7 cellular contexts compared by ENCODE assay signal in genomic region chr5:129852747-129853352, GRCh38. TPM values are rescaled to one million over a fixed set of nuclear protein-coding genes. Genes with fewer than 3 reads are reported as not detected.
DNase-seq lines count a peak whose midpoint lies in the region; ATAC-seq, FAIRE-seq and TF ChIP-seq lines count a peak whose summit lies in the region.

No MANE protein-coding gene starts in this region.

- no peaks in the 10 kb centered on the region for H3K4me1 Mint-ChIP-seq in H9

- H4K5ac ChIP-seq in H9 (ENCODE audit: insufficient read length, low read depth, low read length), result no peak overlapping the region

- H3K9me1 ChIP-seq in K562 (ENCODE audit: control insufficient read depth, insufficient read depth, low read length), result no peaks in the 10 kb centered on the region

- no peak overlapping the region for H4K91ac ChIP-seq in H9 (ENCODE audit: insufficient read length, low read depth, low read length)

- H3K27ac ChIP-seq in H9 (ENCODE audit: insufficient read length, low read depth, low read length) (no peak overlapping the region), K562 (ENCODE audit: extremely low read depth, low read depth, low read length) (no peak overlapping the region), iPS DF 6.9 (ENCODE audit: low read length) (no peak overlapping the region)

- peak; percentile 65 for FAIRE-seq in K562 (lab: Jason Lieb, UNC)

- DNase-seq in H9 (peak; percentile 80), M059J (ENCODE audit: low read depth) (peak; percentile 39), T-helper 22 cell (ENCODE audit: low read depth) (peak; percentile 3), K562 (ENCODE audit: extremely low read depth in 1 of 4, low spot score in 3 of 4) (peak; percentile 59 to 73 (median 70)), iPS DF 6.9 (ENCODE audit: low read depth, low spot score) (peak; percentile 64)
- peak; percentile 68 for DNase-seq in stimulated activated CD4-positive, alpha-beta T cell treated with anti-CD3 and anti-CD28 coated beads, Interleukin-12 subunit alpha, Interleukin-12 subunit beta, amount 100 ng/mL, for 4 hours

- no peak overlapping the region for H2BK20ac ChIP-seq in H9 (ENCODE audit: low read depth, low read length, poor library complexity, severe bottlenecking)

- H3K9me3 ChIP-seq in H9 (ENCODE audit: control insufficient read depth, low read depth, low read length), result no peaks in the 10 kb centered on the region
- no peaks in the 10 kb centered on the region for H3K9me3 ChIP-seq in K562 (replicated peaks; ENCODE audit: control insufficient read depth, insufficient read depth, low read depth, low read length)
- H3K9me3 ChIP-seq in iPS DF 6.9 (ENCODE audit: control insufficient read depth, insufficient read depth, low read length), result no peaks in the 10 kb centered on the region

- H4K20me1 ChIP-seq in H9 (ENCODE audit: control insufficient read depth, insufficient read depth, insufficient read length) (no peaks in the 10 kb centered on the region), K562 (replicated peaks; ENCODE audit: control insufficient read depth, insufficient read depth, low read length) (no peaks in the 10 kb centered on the region)

- no peak overlapping the region for H4K8ac ChIP-seq in H9 (replicated peaks; ENCODE audit: insufficient read length, low read depth, low read length)

- no peaks in the 10 kb centered on the region for H3K79me1 ChIP-seq in H9 (ENCODE audit: insufficient read depth, low read depth, low read length, poor library complexity, severe bottlenecking)

- intact Hi-C loops in K562 (cut with micrococcal nuclease), result loop anchor here (2.0 to 5.0 kb wide), 2 partner anchors 82 to 1259 kb away; no protein-coding TSS in a partner anchor

- no CpG with 5 or more reads among the region's 6 CpGs for WGBS in H9 (ENCODE audit: extremely low coverage, insufficient read length, low lambda C conversion rate)
- WGBS in K562 (ENCODE audit: insufficient coverage, low coverage, missing lambda C conversion rate), result 0% methylated on average over 6 of the region's 6 CpGs
- no CpG with 5 or more reads among the region's 6 CpGs for WGBS in iPS DF 6.9 (ENCODE audit: insufficient coverage, insufficient read length)

- H3K36me3 Mint-ChIP-seq in H9 (ENCODE audit: insufficient read depth in 1 of 3, low read depth in 3 of 3), result no peaks in the 10 kb centered on the region

- H2BK120ac ChIP-seq in H9 (ENCODE audit: low read depth, low read length, poor library complexity, severe bottlenecking), result no peak overlapping the region

- H3K27ac Mint-ChIP-seq in H9, result no peak overlapping the region

- no peaks in the 10 kb centered on the region for H3K27me3 ChIP-seq in H9 (ENCODE audit: insufficient read depth, low read length)
- no peaks in the 10 kb centered on the region for H3K27me3 ChIP-seq in K562 (ENCODE audit: control insufficient read depth in 2 of 2, insufficient read depth in 2 of 2, low read length in 2 of 2)
- H3K27me3 ChIP-seq in iPS DF 6.9 (ENCODE audit: control insufficient read depth, insufficient read depth, low read length), result no peaks in the 10 kb centered on the region

- H3K27me3 Mint-ChIP-seq in H9 (ENCODE audit: low read depth), result no peaks in the 10 kb centered on the region; the same call in 1 of the 2 replicates

- TF ChIP-seq POLR2A in K562 (conservative IDR thresholded peaks at IDR 0.05), result no peak

- H3K4me3 ChIP-seq in GM12875 (ENCODE audit: low read depth, low read length) (no peak overlapping the region), K562 (no peak overlapping the region), iPS DF 6.9 (ENCODE audit: low read length) (no peak overlapping the region)

- no peak for TF ChIP-seq EP300 in K562 (IDR thresholded peaks at IDR 0.05; ENCODE audit: low read length)

- H3K4me2 ChIP-seq in H9 (ENCODE audit: insufficient read depth, insufficient read length, low read length) (no peak overlapping the region), K562 (ENCODE audit: insufficient read depth, low read length) (no peak overlapping the region)

- TF ChIP-seq RAD21 in K562 (CRISPR knock-in tag; conservative IDR thresholded peaks at IDR 0.05 in 1 of 2, IDR thresholded peaks at IDR 0.05 in 1 of 2), result peak; percentile 31 to 64; a peak in 2 of 4 replicates

- H3T11ph ChIP-seq in H9 (ENCODE audit: low read length), result no peak overlapping the region

- H3K9me3 Mint-ChIP-seq in H9, result no peaks in the 10 kb centered on the region

- no peak overlapping the region for H3K4me3 Mint-ChIP-seq in H9

- in situ Hi-C loops in K562 (cut with MboI), result no loop called here

- H2AK5ac ChIP-seq in H9 (ENCODE audit: insufficient read length, low read length), result no peak overlapping the region

- no TSS peak for BruUV-seq in K562 (replicated peaks; lab: Mats Ljungman, UMichigan)

- no peaks in the 10 kb centered on the region for H3K23me2 ChIP-seq in H9 (ENCODE audit: insufficient read length, low read depth, low read length, poor library complexity, severe bottlenecking)

- H3K79me2 ChIP-seq in H9 (ENCODE audit: insufficient read depth, low read length) (no peaks in the 10 kb centered on the region), K562 (ENCODE audit: control insufficient read depth, insufficient read depth, low read length) (no peaks in the 10 kb centered on the region)

- H3K4me1 ChIP-seq in H9 (ENCODE audit: insufficient read depth, low read length) (no peaks in the 10 kb centered on the region), K562 (replicated peaks in 1 of 2; ENCODE audit: control insufficient read depth in 2 of 2, insufficient read depth in 2 of 2, low read length in 2 of 2) (no peaks in the 10 kb centered on the region), iPS DF 6.9 (ENCODE audit: control insufficient read depth, insufficient read depth, low read length) (no peaks in the 10 kb centered on the region)

- H3K23ac ChIP-seq in H9 (ENCODE audit: insufficient read length, low read depth, low read length), result no peak overlapping the region

- H3K9ac ChIP-seq in H9 (ENCODE audit: extremely low read depth, insufficient read length, low read length) (no peak overlapping the region), K562 (ENCODE audit: insufficient read depth in 1 of 2, low read depth in 2 of 2, low read length in 2 of 2) (no peak overlapping the region)

- H2BK15ac ChIP-seq in H9 (ENCODE audit: low read depth, low read length), result no peak overlapping the region

- H3K4ac ChIP-seq in H9 (ENCODE audit: low read depth, low read length), result no peak overlapping the region

- H3K36me3 ChIP-seq in K562 (ENCODE audit: control insufficient read depth, insufficient read depth, low read length) (no peaks in the 10 kb centered on the region), iPS DF 6.9 (ENCODE audit: control insufficient read depth, insufficient read depth, low read length) (no peaks in the 10 kb centered on the region)

- H2BK12ac ChIP-seq in H9 (ENCODE audit: insufficient read length, low read depth, low read length), result no peak overlapping the region

- no peak overlapping the region for H3K14ac ChIP-seq in H9 (ENCODE audit: insufficient read depth, low read length)

- H2AFZ ChIP-seq in H9 (ENCODE audit: low read length) (no peak overlapping the region), K562 (ENCODE audit: low read depth, low read length) (no peak overlapping the region)

- H3K56ac ChIP-seq in H9 (ENCODE audit: insufficient read length, low read depth, low read length), result no peak overlapping the region

- no peak overlapping the region for H2BK5ac ChIP-seq in H9 (ENCODE audit: insufficient read length, low read length)

- POLR2A ChIA-PET in K562 (lab: Yijun Ruan, JAX), result no interaction called here

- H3K18ac ChIP-seq in H9 (ENCODE audit: insufficient read length, low read depth, low read length), result no peak overlapping the region

- CTCF ChIA-PET in K562 (lab: Yijun Ruan, JAX; ENCODE audit: low intra/inter-chr PET ratio), result interaction anchor here (0.7 to 1.2 kb wide), 2 partner anchors 81 to 84 kb away, joined by 3 to 5 read pairs; no protein-coding TSS in a partner anchor

- peak; percentile 87 for ATAC-seq in K562

- peak; percentile 89 for TF ChIP-seq CTCF in GM12875 (IDR thresholded peaks at IDR 0.05; ENCODE audit: borderline replicate concordance, insufficient read depth, low read depth, low read length)
- TF ChIP-seq CTCF in H9 (conservative IDR thresholded peaks at IDR 0.05), result peak; percentile 98
- TF ChIP-seq CTCF in K562 (IDR thresholded peaks at IDR 0.05 in 2 of 3, conservative IDR thresholded peaks at IDR 0.05 in 1 of 3; ENCODE audit: insufficient read depth in 2 of 3, low read depth in 1 of 3, low read length in 3 of 3), result peak; percentile 53 to 74 (median 65)

RNA-seq across cellular contexts. Expression of gene CHSY3, which starts 51.4 kb away (rescaled TPM):
- 0.37 and 0.42 TPM in 2 replicates for total RNA-seq in H9 (2021)
- 0.02 TPM in 1 of 2 replicates, not detected in the other for total RNA-seq in M059J (2014; rRNA removed; shearing (Covaris generic))
- 0.23 and 0.39 TPM in 2 replicates for total RNA-seq in K562 (2011; cell fraction: chromatin; rRNA removed; ENCODE audit: low replicate concordance)
- 0.39 and 0.50 TPM in 2 replicates for total RNA-seq in K562 (2011; cell fraction: nucleolus; rRNA removed)
- total RNA-seq in K562 (2011; cell fraction: nucleoplasm; rRNA removed), result not detected in 2 replicates
- total RNA-seq in K562 (2014; rRNA removed), result not detected in 2 replicates
- total RNA-seq in K562 (2014; rRNA removed; fragmentation: Illumina TruSeq; extraction: Trizol), result not detected in 2 replicates
- total RNA-seq in K562 (2015; rRNA removed; fragmentation: Illumina TruSeq; extraction: Trizol), result not detected in 2 replicates
- not detected in 2 replicates for total RNA-seq in K562 (2021)
- polyA plus RNA-seq in K562 (2011; rRNA removed), result 0.03 and 0.04 TPM in 2 replicates
- 0.01 and 0.10 TPM in 2 replicates for polyA plus RNA-seq in K562 (2011; cell fraction: cytosol; rRNA removed)
- 0.16 TPM in 1 of 2 replicates, not detected in the other for polyA plus RNA-seq in K562 (2011; cell fraction: nucleus; rRNA removed)
- polyA plus RNA-seq in K562 (2012), result 0.01 and 0.03 TPM in 2 replicates
- polyA plus RNA-seq in K562 (2014; fragmentation: Illumina TruSeq; extraction: Trizol), result not detected in 2 replicates
- not detected for polyA plus RNA-seq in K562 (2014; fragmentation: Nextera tagmentation; extraction: Ambion mirVana)
- polyA plus RNA-seq in K562 (2014; rRNA removed), result not detected in 2 replicates
- polyA minus RNA-seq in K562 (2011; rRNA and poly(A)+ RNA removed), result 0.25 TPM in 1 of 2 replicates, not detected in the other
- polyA minus RNA-seq in K562 (2011; cell fraction: cytosol; rRNA and poly(A)+ RNA removed), result not detected in 2 replicates
- 0.22 and 0.54 TPM in 2 replicates for polyA minus RNA-seq in K562 (2011; cell fraction: nucleus; rRNA and poly(A)+ RNA removed)

Comparison
In these comparisons a context has a peak if more than half of its experiments do, and no peak if none do; other contexts are left out.
1. DNase-seq: peak in every context shown above with its lines; median percentile 80 in H9; 70 in K562; 68 in stimulated activated CD4-positive, alpha-beta T cell treated with anti-CD3 and anti-CD28 coated beads, Interleukin-12 subunit alpha, Interleukin-12 subunit beta, amount 100 ng/mL, for 4 hours; 64 in iPS DF 6.9; 39 in M059J; 3 in T-helper 22 cell.